In the genomic region with DNA sequence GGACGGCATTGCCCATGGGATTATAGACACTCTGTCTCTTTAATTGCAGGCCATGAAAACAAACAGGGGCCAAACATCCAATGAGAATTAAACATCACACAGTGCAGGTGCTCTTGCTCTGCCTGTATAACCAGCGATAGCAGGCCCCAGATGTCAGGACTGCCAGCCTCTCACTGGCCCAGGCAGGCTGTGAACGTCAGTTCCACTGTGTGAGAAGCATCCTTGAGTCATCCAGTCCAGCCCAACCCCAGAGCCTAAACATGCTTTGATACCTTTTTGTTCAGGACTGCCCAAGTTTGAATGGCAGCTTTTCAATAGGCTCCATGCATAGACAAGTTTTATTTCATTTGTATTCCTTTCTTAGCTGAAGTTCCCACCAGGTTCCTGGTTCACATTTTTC, we compare ENCODE assay signal across 14 cellular contexts.
A peak's percentile ranks its signal among the peaks of the same experiment; 100 is the strongest.
DNase-seq lines count a peak whose midpoint lies in the region; ATAC-seq and TF ChIP-seq lines count a peak whose summit lies in the region.
"Had no signal": no experiment of that assay in that cellular context is flagged by ENCODE, and none has a peak within 500 bp of the region (broad histone marks: within the 10 kb centered on the region; RNA-seq: fewer than 3 reads in every experiment).

No MANE protein-coding gene starts in this region.

- CTCF ChIA-PET in activated naive CD4-positive, alpha-beta T cell treated with anti-CD3 and anti-CD28 coated beads for 36 hours (lab: Charles Lee): interaction anchor here (0.6 to 1.7 kb wide), 2 partner anchors 11 to 35 kb away, joined by 3 read pairs; no protein-coding TSS in a partner anchor

- H3K36me3 Mint-ChIP-seq in activated naive CD4-positive, alpha-beta T cell treated with anti-CD3 and anti-CD28 coated beads for 36 hours (ENCODE audit: low read depth): no peaks in the 10 kb centered on the region
- H3K36me3 Mint-ChIP-seq in progenitor cell of endocrine pancreas (ENCODE audit: insufficient read depth): no peaks in the 10 kb centered on the region

- intact Hi-C loops in activated naive CD4-positive, alpha-beta T cell treated with anti-CD3 and anti-CD28 coated beads for 36 hours (cut with micrococcal nuclease): no loop called here

- H3K4me3 Mint-ChIP-seq in activated naive CD4-positive, alpha-beta T cell treated with anti-CD3 and anti-CD28 coated beads for 36 hours: no peak overlapping the region
- no peak overlapping the region for H3K4me3 Mint-ChIP-seq in progenitor cell of endocrine pancreas (ENCODE audit: low read depth)
- H3K4me3 Mint-ChIP-seq: B cell had no signal

- no peaks in the 10 kb centered on the region for H3K27me3 Mint-ChIP-seq in activated naive CD4-positive, alpha-beta T cell treated with anti-CD3 and anti-CD28 coated beads for 36 hours (ENCODE audit: low read depth)
- peaks cover 10% of the 10 kb centered on the region for H3K27me3 Mint-ChIP-seq in progenitor cell of endocrine pancreas
- H3K27me3 Mint-ChIP-seq: B cell; CD4-positive, alpha-beta memory T cell had no signal

- peak; percentile 19 for DNase-seq in activated naive CD4-positive, alpha-beta T cell treated with anti-CD3 and anti-CD28 coated beads for 36 hours
- DNase-seq in activated naive CD4-positive, alpha-beta T cell treated with Interleukin-2 at 50 U/mL for 16 hours: no peak
- DNase-seq in RPMI8226 (peak; percentile 29), epithelial cell of prostate (ENCODE audit: low read depth, low spot score) (peak; percentile 54), DMS 273 (lab: John Stamatoyannopoulos, UW; ENCODE audit: unreplicated experiment) (no peak), progenitor cell of endocrine pancreas (ENCODE audit: low spot score, unreplicated experiment) (no peak)
- DNase-seq: CD4-positive, alpha-beta memory T cell; GM23248; NCI-H1436 treated with DMSO at 0.1 percent for 48 hours; NCI-H2171 treated with DMSO at 0.1 percent for 48 hours; PC-3 had no signal

- ATAC-seq in GM21515 (IDR thresholded peaks at IDR 0.05; ENCODE audit: unreplicated experiment): no peak
- ATAC-seq: PC-3, Right ventricle myocardium inferior had no signal

- H3K4me1 Mint-ChIP-seq in activated naive CD4-positive, alpha-beta T cell treated with anti-CD3 and anti-CD28 coated beads for 36 hours (ENCODE audit: low read depth): peaks cover 27% of the 10 kb centered on the region
- no peaks in the 10 kb centered on the region for H3K4me1 Mint-ChIP-seq in progenitor cell of endocrine pancreas (ENCODE audit: low read depth)
- H3K4me1 Mint-ChIP-seq: B cell had no signal

- H3K27ac Mint-ChIP-seq in activated naive CD4-positive, alpha-beta T cell treated with anti-CD3 and anti-CD28 coated beads for 36 hours: no peak overlapping the region
- no peak overlapping the region for H3K27ac Mint-ChIP-seq in progenitor cell of endocrine pancreas
- H3K27ac Mint-ChIP-seq: B cell had no signal

- H3K9me3 Mint-ChIP-seq in activated naive CD4-positive, alpha-beta T cell treated with anti-CD3 and anti-CD28 coated beads for 36 hours: peaks cover 6% of the 10 kb centered on the region
- H3K9me3 Mint-ChIP-seq in progenitor cell of endocrine pancreas (ENCODE audit: low read depth): peaks cover 12% of the 10 kb centered on the region

- no peak overlapping the region for H3K27ac ChIP-seq in epithelial cell of prostate
- H3K27ac ChIP-seq: GM23248 had no signal

- no peak for TF ChIP-seq CTCF in progenitor cell of endocrine pancreas (IDR thresholded peaks at IDR 0.05; ENCODE audit: unreplicated experiment)

Comparison
In these comparisons a context has a peak if more than half of its experiments do, and no peak if none do; other contexts are left out.
1. DNase-seq: peak in activated naive CD4-positive, alpha-beta T cell treated with anti-CD3 and anti-CD28 coated beads for 36 hours (single experiment), RPMI8226 (single experiment) and epithelial cell of prostate (single experiment); none in activated naive CD4-positive, alpha-beta T cell treated with Interleukin-2 at 50 U/mL for 16 hours (single experiment), DMS 273 (single experiment) and progenitor cell of endocrine pancreas (single experiment).